1 cellular context compared by ENCODE assay signal in the genomic region with DNA sequence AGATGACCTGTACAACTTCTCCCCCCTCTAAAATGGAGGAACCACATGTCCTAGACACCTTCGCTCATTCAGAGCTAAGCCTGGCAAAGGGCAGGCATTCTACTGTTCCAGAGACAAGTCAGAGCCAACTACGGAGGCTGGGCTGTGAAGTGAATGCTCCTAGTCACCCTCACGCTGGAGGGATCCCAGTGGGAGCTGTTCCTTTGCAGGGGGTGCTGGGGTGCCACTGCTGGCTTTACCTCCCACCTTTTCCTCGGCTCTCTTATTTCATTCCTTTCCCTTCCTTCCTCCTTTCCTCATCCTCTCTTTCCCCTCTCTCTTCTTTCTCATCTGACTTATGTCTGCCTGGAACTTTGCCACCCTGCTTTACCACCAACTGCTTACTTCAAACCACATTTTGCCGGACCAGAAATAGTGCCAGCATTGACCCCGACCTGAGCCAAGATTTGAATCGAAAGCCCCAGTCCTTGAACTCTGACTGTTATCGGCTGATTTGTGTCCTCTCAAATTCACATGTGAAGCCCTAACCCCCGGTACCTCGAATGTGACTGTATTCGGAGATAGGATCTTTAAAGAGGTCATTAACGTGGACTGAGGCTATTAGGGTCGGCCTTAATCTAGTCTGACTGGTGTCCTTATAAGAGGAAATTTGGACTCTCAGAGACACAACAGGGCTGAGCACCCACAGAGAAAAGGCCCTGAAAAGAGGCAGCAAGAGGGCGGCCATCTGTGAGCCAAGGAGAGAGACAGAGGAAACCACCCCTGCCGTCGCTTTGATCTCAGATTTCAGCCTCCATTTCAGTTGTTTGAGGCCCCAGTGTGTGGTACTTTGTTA.
TF ChIP-seq lines count a peak whose summit lies in the region.

No MANE protein-coding gene starts in this region.

TF ChIP-seq in H1, 55 proteins besides CTCF, POLR2A, EP300 and RAD21:
- TF ChIP-seq SP1 (IDR thresholded peaks at IDR 0.05; ENCODE audit: low read depth, low read length): no peak
- 0 out of 2 replicates have a peak, but pooled peaks have one; percentile 28 for TF ChIP-seq YY1 (IDR thresholded peaks at IDR 0.05; ENCODE audit: low read depth, low read length)
